1 cellular context compared by ENCODE assay signal in the genomic region with DNA sequence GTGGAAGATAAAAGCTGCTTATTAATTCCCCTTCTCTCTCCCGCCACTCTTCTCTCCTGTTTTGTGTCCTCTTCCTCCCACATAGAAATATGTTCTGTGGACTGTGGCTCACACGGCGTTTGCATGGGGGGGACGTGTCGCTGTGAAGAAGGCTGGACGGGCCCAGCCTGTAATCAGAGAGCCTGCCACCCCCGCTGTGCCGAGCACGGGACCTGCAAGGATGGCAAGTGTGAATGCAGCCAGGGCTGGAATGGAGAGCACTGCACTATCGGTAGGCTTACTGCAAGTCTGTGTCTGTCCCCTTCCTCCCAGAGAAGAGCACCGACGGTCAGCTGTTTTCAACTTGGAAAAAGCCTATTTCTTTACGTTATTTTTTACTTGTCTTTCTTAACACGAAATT.
TF ChIP-seq lines count a peak whose summit lies in the region.

No MANE protein-coding gene starts in this region.

TF ChIP-seq in GM23338, 12 proteins besides CTCF, POLR2A, EP300 and RAD21 (continued from another document):
- TF ChIP-seq ZNF462 (CRISPR knock-in tag; IDR thresholded peaks at IDR 0.05) (no peak), NANOG (IDR thresholded peaks at IDR 0.05; ENCODE audit: borderline replicate concordance) (no peak), EZH2phosphoT487 (IDR thresholded peaks at IDR 0.05; ENCODE audit: unreplicated experiment) (no peak), STAT1 (IDR thresholded peaks at IDR 0.05; ENCODE audit: unreplicated experiment) (no peak), ZNF331 (CRISPR knock-in tag; IDR thresholded peaks at IDR 0.05; ENCODE audit: low read depth) (no peak), POLR2AphosphoS5 (IDR thresholded peaks at IDR 0.05; ENCODE audit: low read depth) (no peak), EZH2 (IDR thresholded peaks at IDR 0.05; ENCODE audit: low read depth, unreplicated experiment) (no peak), ZNF114 (CRISPR knock-in tag; IDR thresholded peaks at IDR 0.05) (no peak), CREB1 (CRISPR knock-in tag; IDR thresholded peaks at IDR 0.05; ENCODE audit: low read depth) (no peak), JUNB (IDR thresholded peaks at IDR 0.05; ENCODE audit: unreplicated experiment) (no peak)
- TF ChIP-seq, protein P1, sequence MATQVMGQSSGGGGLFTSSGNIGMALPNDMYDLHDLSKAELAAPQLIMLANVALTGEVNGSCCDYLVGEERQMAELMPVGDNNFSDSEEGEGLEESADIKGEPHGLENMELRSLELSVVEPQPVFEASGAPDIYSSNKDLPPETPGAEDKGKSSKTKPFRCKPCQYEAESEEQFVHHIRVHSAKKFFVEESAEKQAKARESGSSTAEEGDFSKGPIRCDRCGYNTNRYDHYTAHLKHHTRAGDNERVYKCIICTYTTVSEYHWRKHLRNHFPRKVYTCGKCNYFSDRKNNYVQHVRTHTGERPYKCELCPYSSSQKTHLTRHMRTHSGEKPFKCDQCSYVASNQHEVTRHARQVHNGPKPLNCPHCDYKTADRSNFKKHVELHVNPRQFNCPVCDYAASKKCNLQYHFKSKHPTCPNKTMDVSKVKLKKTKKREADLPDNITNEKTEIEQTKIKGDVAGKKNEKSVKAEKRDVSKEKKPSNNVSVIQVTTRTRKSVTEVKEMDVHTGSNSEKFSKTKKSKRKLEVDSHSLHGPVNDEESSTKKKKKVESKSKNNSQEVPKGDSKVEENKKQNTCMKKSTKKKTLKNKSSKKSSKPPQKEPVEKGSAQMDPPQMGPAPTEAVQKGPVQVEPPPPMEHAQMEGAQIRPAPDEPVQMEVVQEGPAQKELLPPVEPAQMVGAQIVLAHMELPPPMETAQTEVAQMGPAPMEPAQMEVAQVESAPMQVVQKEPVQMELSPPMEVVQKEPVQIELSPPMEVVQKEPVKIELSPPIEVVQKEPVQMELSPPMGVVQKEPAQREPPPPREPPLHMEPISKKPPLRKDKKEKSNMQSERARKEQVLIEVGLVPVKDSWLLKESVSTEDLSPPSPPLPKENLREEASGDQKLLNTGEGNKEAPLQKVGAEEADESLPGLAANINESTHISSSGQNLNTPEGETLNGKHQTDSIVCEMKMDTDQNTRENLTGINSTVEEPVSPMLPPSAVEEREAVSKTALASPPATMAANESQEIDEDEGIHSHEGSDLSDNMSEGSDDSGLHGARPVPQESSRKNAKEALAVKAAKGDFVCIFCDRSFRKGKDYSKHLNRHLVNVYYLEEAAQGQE (IDR thresholded peaks at IDR 0.05; ENCODE audit: unreplicated experiment): no peak
